Comparison of ENCODE assay signal across 1 cellular context in the genomic region with DNA sequence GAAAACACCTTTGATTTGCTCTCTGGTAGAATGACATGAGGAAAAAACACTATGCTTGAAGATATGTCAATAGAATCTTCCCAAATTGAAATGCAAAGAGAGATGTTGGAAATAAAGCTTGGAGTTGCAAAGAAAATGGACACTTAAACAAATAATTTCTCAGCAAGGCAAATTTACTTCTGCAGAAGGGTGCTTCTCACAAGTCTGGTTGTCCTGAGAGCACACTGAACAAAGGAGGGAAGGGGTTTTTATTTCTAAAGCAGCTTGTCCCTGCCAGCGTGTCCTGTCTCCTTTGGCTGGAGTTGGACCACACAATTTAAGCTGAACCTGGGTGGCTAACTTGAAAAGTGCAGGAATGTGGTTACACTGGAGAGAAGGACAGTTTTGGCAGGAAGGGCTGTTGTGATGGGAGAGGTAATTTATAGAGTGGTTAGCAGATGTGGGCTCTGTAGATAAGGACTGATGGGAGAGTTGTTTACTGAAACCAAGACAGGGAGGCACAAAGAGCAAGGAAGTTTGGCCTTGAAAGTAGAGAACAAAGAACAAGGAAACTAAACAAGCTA.
TF ChIP-seq lines count a peak whose summit lies in the region.

No MANE protein-coding gene starts in this region.

TF ChIP-seq in HEK293, 187 proteins besides CTCF, POLR2A, EP300 and RAD21 (continued from another document):
- TF ChIP-seq, protein P1, sequence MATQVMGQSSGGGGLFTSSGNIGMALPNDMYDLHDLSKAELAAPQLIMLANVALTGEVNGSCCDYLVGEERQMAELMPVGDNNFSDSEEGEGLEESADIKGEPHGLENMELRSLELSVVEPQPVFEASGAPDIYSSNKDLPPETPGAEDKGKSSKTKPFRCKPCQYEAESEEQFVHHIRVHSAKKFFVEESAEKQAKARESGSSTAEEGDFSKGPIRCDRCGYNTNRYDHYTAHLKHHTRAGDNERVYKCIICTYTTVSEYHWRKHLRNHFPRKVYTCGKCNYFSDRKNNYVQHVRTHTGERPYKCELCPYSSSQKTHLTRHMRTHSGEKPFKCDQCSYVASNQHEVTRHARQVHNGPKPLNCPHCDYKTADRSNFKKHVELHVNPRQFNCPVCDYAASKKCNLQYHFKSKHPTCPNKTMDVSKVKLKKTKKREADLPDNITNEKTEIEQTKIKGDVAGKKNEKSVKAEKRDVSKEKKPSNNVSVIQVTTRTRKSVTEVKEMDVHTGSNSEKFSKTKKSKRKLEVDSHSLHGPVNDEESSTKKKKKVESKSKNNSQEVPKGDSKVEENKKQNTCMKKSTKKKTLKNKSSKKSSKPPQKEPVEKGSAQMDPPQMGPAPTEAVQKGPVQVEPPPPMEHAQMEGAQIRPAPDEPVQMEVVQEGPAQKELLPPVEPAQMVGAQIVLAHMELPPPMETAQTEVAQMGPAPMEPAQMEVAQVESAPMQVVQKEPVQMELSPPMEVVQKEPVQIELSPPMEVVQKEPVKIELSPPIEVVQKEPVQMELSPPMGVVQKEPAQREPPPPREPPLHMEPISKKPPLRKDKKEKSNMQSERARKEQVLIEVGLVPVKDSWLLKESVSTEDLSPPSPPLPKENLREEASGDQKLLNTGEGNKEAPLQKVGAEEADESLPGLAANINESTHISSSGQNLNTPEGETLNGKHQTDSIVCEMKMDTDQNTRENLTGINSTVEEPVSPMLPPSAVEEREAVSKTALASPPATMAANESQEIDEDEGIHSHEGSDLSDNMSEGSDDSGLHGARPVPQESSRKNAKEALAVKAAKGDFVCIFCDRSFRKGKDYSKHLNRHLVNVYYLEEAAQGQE (tag by site-specific recombination; IDR thresholded peaks at IDR 0.05) = no peak
- no peak for TF ChIP-seq ZFP69B (tag by site-specific recombination; IDR thresholded peaks at IDR 0.05)
- no peak for TF ChIP-seq ZNF138 (tag by site-specific recombination; IDR thresholded peaks at IDR 0.05; ENCODE audit: borderline replicate concordance)
- no peak for TF ChIP-seq PRDM1 (tag by site-specific recombination; IDR thresholded peaks at IDR 0.05)
- no peak for TF ChIP-seq ZNF670 (tag by site-specific recombination; IDR thresholded peaks at IDR 0.05; ENCODE audit: low read depth)
- peak; percentile 93 for TF ChIP-seq SETDB1 (IDR thresholded peaks at IDR 0.05; ENCODE audit: insufficient read length, low read length)
